20 cellular contexts compared by ENCODE assay signal in the genomic region with DNA sequence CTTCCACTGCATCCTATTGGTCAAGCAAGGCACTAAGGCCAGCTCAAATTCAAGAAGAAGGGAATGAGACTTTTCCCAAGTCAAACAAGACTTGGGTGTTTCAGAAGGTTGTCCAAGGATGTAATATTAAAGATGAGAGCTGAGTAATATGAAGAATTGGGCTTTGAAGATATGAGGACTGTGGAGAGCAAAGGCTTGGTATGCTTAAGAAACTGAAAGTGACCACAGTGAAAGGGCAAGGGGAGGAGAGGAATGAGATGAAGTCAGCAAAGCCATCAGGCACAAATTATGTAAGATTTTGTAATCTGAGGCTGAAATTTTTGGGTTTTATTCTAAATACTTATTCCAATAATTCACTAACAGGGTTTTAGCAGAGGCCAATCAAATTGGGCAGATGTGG. TPM values are rescaled to one million over a fixed set of nuclear protein-coding genes. Genes with fewer than 3 reads are reported as not detected.
DNase-seq lines count a peak whose midpoint lies in the region; ATAC-seq, FAIRE-seq and TF ChIP-seq lines count a peak whose summit lies in the region.
"Had no signal": no experiment of that assay in that cellular context is flagged by ENCODE, and none has a peak within 500 bp of the region (broad histone marks: within the 10 kb centered on the region; RNA-seq: fewer than 3 reads in every experiment).

No MANE protein-coding gene starts in this region.

- H3K79me2 ChIP-seq in HepG2 (ENCODE audit: insufficient read depth, low read length) = no peaks in the 10 kb centered on the region
- H3K79me2 ChIP-seq: parathyroid adenoma had no signal

- TF ChIP-seq EP300 in HepG2 (IDR thresholded peaks at IDR 0.05; ENCODE audit: low read depth in 2 of 2, low read length in 2 of 2) = no peak
- no peak for TF ChIP-seq EP300 in HepG2 (CRISPR knock-in tag; IDR thresholded peaks at IDR 0.05; ENCODE audit: borderline replicate concordance)

- no peaks in the 10 kb centered on the region for H3K9me3 ChIP-seq in HepG2 (ENCODE audit: low read length)
- H3K9me3 ChIP-seq in testis = no peaks in the 10 kb centered on the region

- POLR2A ChIA-PET in HepG2 (lab: Yijun Ruan, JAX) = no interaction called here

- TF ChIP-seq POLR2A in HepG2 (IDR thresholded peaks at IDR 0.05; ENCODE audit: insufficient read depth in 1 of 2, low read depth in 2 of 2, low read length in 2 of 2) = no peak
- TF ChIP-seq POLR2A in testis (IDR thresholded peaks at IDR 0.05) = no peak

- no TSS peak for BruUV-seq in HepG2 (replicated peaks; lab: Mats Ljungman, UMichigan)

- no peak for FAIRE-seq in HepG2 (lab: Jason Lieb, UNC)
- FAIRE-seq: colon, D721Med, HTR-8/SVneo had no signal

- CTCF ChIA-PET in HepG2 (lab: Yijun Ruan, JAX; ENCODE audit: low intra/inter-chr PET ratio, low total read pairs) = no interaction called here

- H3K27me3 ChIP-seq in HepG2 (ENCODE audit: control insufficient read depth in 1 of 2, insufficient read depth in 2 of 2, low read length in 2 of 2) (no peaks in the 10 kb centered on the region), testis (no peaks in the 10 kb centered on the region), H7 (ENCODE audit: control insufficient read depth, insufficient read depth, low read length) (no peaks in the 10 kb centered on the region)

- H3K4me1 Mint-ChIP-seq in T-helper 2 cell treated with Interferon-gamma antibody and Interleukin-4, amounts not matched to agents 5 μg/mL and 100 μg/mL, for 36 hours (ENCODE audit: low read depth) = no peaks in the 10 kb centered on the region

- no peak overlapping the region for H3K4me2 ChIP-seq in HepG2 (ENCODE audit: low read depth, low read length)

- no peak overlapping the region for H3K9ac ChIP-seq in HepG2 (ENCODE audit: insufficient read depth, low read depth, low read length)
- H3K9ac ChIP-seq: parathyroid adenoma had no signal

- ATAC-seq in GM19395 (IDR thresholded peaks at IDR 0.05; ENCODE audit: unreplicated experiment) (peak; percentile 92), HG02852 (IDR thresholded peaks at IDR 0.05; ENCODE audit: unreplicated experiment) (peak; percentile 89), HG03521 (IDR thresholded peaks at IDR 0.05; ENCODE audit: unreplicated experiment) (peak; percentile 66), HepG2 (no peak)
- ATAC-seq: HCT116, Right ventricle myocardium inferior had no signal

- H3K27ac Mint-ChIP-seq in T-helper 2 cell treated with Interferon-gamma antibody and Interleukin-4, amounts not matched to agents 5 μg/mL and 100 μg/mL, for 36 hours = no peak overlapping the region
- H3K27ac Mint-ChIP-seq: activated naive CD8-positive, alpha-beta T cell; mesothelial cell of epicardium had no signal

- H3K4me3 ChIP-seq in GM12865 (ENCODE audit: low read depth, low read length) (no peak overlapping the region), HepG2 (replicated peaks in 1 of 3; ENCODE audit: insufficient read depth in 1 of 3, low read depth in 2 of 3, low read length in 3 of 3) (no peak overlapping the region), testis (no peak overlapping the region), H7 (ENCODE audit: insufficient read depth, low read depth, low read length) (no peak overlapping the region)

- no peak for TF ChIP-seq CTCF in GM12865 (IDR thresholded peaks at IDR 0.05; ENCODE audit: insufficient read depth, low read depth, low read length, missing control alignments)
- TF ChIP-seq CTCF in HepG2 (CRISPR knock-in tag; IDR thresholded peaks at IDR 0.05) = no peak
- no peak for TF ChIP-seq CTCF in testis (IDR thresholded peaks at IDR 0.05)

- TF ChIP-seq RAD21 in HepG2 (CRISPR knock-in tag; IDR thresholded peaks at IDR 0.05) = no peak

- H3K27me3 Mint-ChIP-seq in T-helper 2 cell treated with Interferon-gamma antibody and Interleukin-4, amounts not matched to agents 5 μg/mL and 100 μg/mL, for 36 hours (ENCODE audit: low read depth) = peaks cover 8% of the 10 kb centered on the region

- H3K4me3 Mint-ChIP-seq in T-helper 2 cell treated with Interferon-gamma antibody and Interleukin-4, amounts not matched to agents 5 μg/mL and 100 μg/mL, for 36 hours = no peak overlapping the region
- H3K4me3 Mint-ChIP-seq: activated naive CD8-positive, alpha-beta T cell; mesothelial cell of epicardium had no signal

- intact Hi-C loops in HepG2 (cut with micrococcal nuclease; ENCODE audit: unreplicated experiment) = no loop called here
- intact Hi-C loops in testis (cut with DNase I; ENCODE audit: low total_unique reads) = no loop called here

- no peaks in the 10 kb centered on the region for H3K9me3 Mint-ChIP-seq in T-helper 2 cell treated with Interferon-gamma antibody and Interleukin-4, amounts not matched to agents 5 μg/mL and 100 μg/mL, for 36 hours

- H2AFZ ChIP-seq in HepG2 (ENCODE audit: low read length) = no peak overlapping the region
- H2AFZ ChIP-seq: parathyroid adenoma had no signal

- H3K27ac ChIP-seq in HepG2 (ENCODE audit: extremely low read length, insufficient read depth, low read length) (no peak overlapping the region), testis (no peak overlapping the region)
- H3K27ac ChIP-seq: parathyroid adenoma had no signal

- H3K36me3 ChIP-seq in HepG2 (replicated peaks in 1 of 2; ENCODE audit: control insufficient read depth in 1 of 2, insufficient read depth in 2 of 2, low read length in 2 of 2) (no peaks in the 10 kb centered on the region), testis (ENCODE audit: low read depth, missing control alignments) (no peaks in the 10 kb centered on the region), H7 (replicated peaks; ENCODE audit: control insufficient read depth, insufficient read depth, low read length) (no peaks in the 10 kb centered on the region)

- DNase-seq in GM12865 (ENCODE audit: low read depth) = peak; percentile 62
- no peak for DNase-seq in T-helper 2 cell treated with Interferon-gamma antibody and Interleukin-4, amounts not matched to agents 5 μg/mL and 100 μg/mL, for 36 hours (ENCODE audit: low spot score)
- no peak for DNase-seq in HepG2 (ENCODE audit: low spot score)
- DNase-seq in testis = no peak
- no peak for DNase-seq in H7
- DNase-seq: NCI-H1417 treated with DMSO at 0.1 percent for 48 hours, NCI-H774 had no signal

- no peaks in the 10 kb centered on the region for H3K36me3 Mint-ChIP-seq in T-helper 2 cell treated with Interferon-gamma antibody and Interleukin-4, amounts not matched to agents 5 μg/mL and 100 μg/mL, for 36 hours (ENCODE audit: low read depth)
- H3K36me3 Mint-ChIP-seq: mesothelial cell of epicardium had no signal

- in situ Hi-C loops in HepG2 (cut with HindIII; ENCODE audit: extremely low pct_ligation_motif_present, low pct_unique_long_range_greater_than_20kb) = no loop called here

- H3K4me1 ChIP-seq in HepG2 (ENCODE audit: insufficient read depth, low read length) (no peaks in the 10 kb centered on the region), testis (no peaks in the 10 kb centered on the region)
- H3K4me1 ChIP-seq: parathyroid adenoma had no signal

- no peaks in the 10 kb centered on the region for H4K20me1 ChIP-seq in HepG2 (ENCODE audit: insufficient read depth, low read length)

TF ChIP-seq in HepG2, 621 proteins besides CTCF, POLR2A, EP300 and RAD21 (continues in another document):
- TF ChIP-seq ARNT (IDR thresholded peaks at IDR 0.05) = no peak
- no peak for TF ChIP-seq ZFX (CRISPR knock-in tag; IDR thresholded peaks at IDR 0.05; ENCODE audit: low read depth)
- TF ChIP-seq, protein P1, sequence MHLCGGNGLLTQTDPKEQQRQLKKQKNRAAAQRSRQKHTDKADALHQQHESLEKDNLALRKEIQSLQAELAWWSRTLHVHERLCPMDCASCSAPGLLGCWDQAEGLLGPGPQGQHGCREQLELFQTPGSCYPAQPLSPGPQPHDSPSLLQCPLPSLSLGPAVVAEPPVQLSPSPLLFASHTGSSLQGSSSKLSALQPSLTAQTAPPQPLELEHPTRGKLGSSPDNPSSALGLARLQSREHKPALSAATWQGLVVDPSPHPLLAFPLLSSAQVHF (CRISPR knock-in tag; IDR thresholded peaks at IDR 0.05) = no peak
- no peak for TF ChIP-seq ZNF3 (CRISPR knock-in tag; IDR thresholded peaks at IDR 0.05)
- TF ChIP-seq, protein P2, sequence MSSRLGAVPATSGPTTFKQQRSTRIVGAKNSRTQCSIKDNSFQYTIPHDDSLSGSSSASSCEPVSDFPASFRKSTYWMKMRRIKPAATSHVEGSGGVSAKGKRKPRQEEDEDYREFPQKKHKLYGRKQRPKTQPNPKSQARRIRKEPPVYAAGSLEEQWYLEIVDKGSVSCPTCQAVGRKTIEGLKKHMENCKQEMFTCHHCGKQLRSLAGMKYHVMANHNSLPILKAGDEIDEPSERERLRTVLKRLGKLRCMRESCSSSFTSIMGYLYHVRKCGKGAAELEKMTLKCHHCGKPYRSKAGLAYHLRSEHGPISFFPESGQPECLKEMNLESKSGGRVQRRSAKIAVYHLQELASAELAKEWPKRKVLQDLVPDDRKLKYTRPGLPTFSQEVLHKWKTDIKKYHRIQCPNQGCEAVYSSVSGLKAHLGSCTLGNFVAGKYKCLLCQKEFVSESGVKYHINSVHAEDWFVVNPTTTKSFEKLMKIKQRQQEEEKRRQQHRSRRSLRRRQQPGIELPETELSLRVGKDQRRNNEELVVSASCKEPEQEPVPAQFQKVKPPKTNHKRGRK (CRISPR knock-in tag; IDR thresholded peaks at IDR 0.05) = no peak

RNA-seq across cellular contexts. Expression of a gene that starts 38.6 kb away (rescaled TPM):
- total RNA-seq in HepG2 (2016; rRNA removed; fragmentation: Illumina TruSeq; extraction: Trizol) (not detected in 2 replicates), testis (not detected)
- total RNA-seq in HepG2 (2016; cell fraction: cytosol; rRNA removed; fragmentation: Illumina TruSeq; extraction: Trizol; ENCODE audit: low read depth) = not detected in 2 replicates
- total RNA-seq in HepG2 (2016; cell fraction: insoluble cytoplasmic fraction; rRNA removed; fragmentation: Illumina TruSeq; extraction: Trizol) = not detected in 2 replicates
- not detected in 2 replicates for total RNA-seq in HepG2 (2016; cell fraction: membrane; rRNA removed; fragmentation: Illumina TruSeq; extraction: Trizol)
- total RNA-seq in HepG2 (2016; cell fraction: nucleus; rRNA removed; fragmentation: Illumina TruSeq; extraction: Trizol) = not detected in 2 replicates
- polyA plus RNA-seq in HepG2 (2011; rRNA removed) (not detected in 2 replicates), testis (ENCODE audit: insufficient read depth, low read depth, low replicate concordance) (1.6 TPM)
- polyA plus RNA-seq in HepG2 (2011; cell fraction: cytosol; rRNA removed) = not detected in 2 replicates
- polyA plus RNA-seq in HepG2 (2011; cell fraction: nucleus; rRNA removed) = not detected in 2 replicates
- not detected in 2 replicates for polyA plus RNA-seq in HepG2 (2012)
- polyA plus RNA-seq in HepG2 (2016; cell fraction: cytosol; fragmentation: Illumina TruSeq; extraction: Trizol; ENCODE audit: low read depth) = not detected in 2 replicates
- polyA plus RNA-seq in HepG2 (2016; cell fraction: insoluble cytoplasmic fraction; fragmentation: Illumina TruSeq; extraction: Trizol; ENCODE audit: low read depth) = not detected in 2 replicates
- not detected in 2 replicates for polyA plus RNA-seq in HepG2 (2016; cell fraction: membrane; fragmentation: Illumina TruSeq; extraction: Trizol; ENCODE audit: low read depth)
- not detected in 2 replicates for polyA plus RNA-seq in HepG2 (2016; cell fraction: nucleus; fragmentation: Illumina TruSeq; extraction: Trizol; ENCODE audit: insufficient read depth, low read depth)
- not detected in 2 replicates for polyA minus RNA-seq in HepG2 (2011; rRNA and poly(A)+ RNA removed; ENCODE audit: low replicate concordance)
- polyA minus RNA-seq in HepG2 (2011; cell fraction: cytosol; rRNA and poly(A)+ RNA removed) = not detected in 2 replicates
- polyA minus RNA-seq in HepG2 (2011; cell fraction: nucleus; rRNA and poly(A)+ RNA removed) = not detected in 2 replicates
- total RNA-seq in H7 (2014; rRNA removed; shearing (Covaris generic)) = not detected in 2 replicates
- total RNA-seq: activated CD8-positive, alpha-beta memory T cell treated with anti-CD3 and anti-CD28 coated beads for 36 hours; fibroblast of lung; mesothelial cell of epicardium; Right ventricle myocardium inferior had no signal
- polyA plus RNA-seq: fibroblast of lung had no signal
